5 cellular contexts compared by ENCODE assay signal in the genomic region with DNA sequence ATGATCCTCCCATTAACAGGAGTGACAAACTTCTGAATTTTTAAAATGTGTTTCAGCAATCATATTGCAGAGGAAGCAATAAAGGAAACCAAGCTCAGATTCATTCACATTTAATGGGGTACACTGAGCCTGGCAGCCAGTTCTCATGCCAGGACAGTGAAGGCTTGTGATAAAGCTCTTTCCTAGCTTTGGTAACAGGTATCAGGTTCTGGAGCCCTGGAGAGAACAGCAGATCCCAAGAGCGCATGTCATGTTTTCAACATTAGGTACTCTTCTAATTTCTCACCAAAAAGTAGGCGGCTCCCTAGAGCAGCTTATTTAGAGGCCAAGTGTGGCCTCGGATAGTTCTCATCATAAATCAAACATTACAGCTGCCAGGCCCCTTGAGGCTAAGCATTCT. TPM values are rescaled to one million over a fixed set of nuclear protein-coding genes. Genes with fewer than 3 reads are reported as not detected.
"Had no signal": no experiment of that assay in that cellular context is flagged by ENCODE, and none has a peak within 500 bp of the region (broad histone marks: within the 10 kb centered on the region; RNA-seq: fewer than 3 reads in every experiment).

No MANE protein-coding gene starts in this region.

RNA-seq across cellular contexts. Expression of gene TBC1D28, which starts 23.3 kb away (rescaled TPM):
- total RNA-seq: HepG2, HT-29, HT1080, IMR-90 had no signal
- polyA plus RNA-seq: IgD-negative memory B cell, IMR-90 had no signal
